27 cellular contexts compared by ENCODE assay signal in the genomic region with DNA sequence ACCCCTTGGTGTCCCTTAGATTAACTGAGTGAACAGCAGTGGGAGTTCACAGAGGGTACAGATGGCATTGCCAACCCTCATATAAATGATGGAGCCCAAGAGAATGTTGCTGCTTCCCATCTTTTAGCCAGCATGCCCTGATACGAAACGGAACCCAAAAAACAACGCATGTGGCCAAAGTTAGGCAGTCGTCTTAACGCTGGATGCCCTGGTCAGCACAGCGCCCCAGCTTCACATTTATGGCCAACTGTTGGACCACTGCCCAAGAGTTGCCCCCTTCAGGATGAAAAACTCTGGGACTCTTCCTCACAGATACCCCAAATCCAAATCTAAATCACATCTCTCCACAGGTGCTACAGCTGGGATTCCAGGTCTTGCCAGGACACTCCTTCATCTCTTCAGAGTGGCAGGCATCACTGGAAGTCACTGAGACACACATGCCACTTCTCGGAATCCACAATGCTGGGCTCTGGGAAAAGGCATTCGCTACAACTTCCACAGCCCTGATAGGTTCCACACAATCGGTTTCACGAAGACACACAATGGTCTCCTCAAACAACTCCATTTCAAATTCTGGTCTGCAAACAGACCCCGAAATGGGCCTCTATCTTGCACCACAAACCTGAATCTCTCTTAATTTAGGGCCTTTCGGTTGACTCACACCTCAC. TPM values are rescaled to one million over a fixed set of nuclear protein-coding genes. Genes with fewer than 3 reads are reported as not detected.
"Had no signal": no experiment of that assay in that cellular context is flagged by ENCODE, and none has a peak within 500 bp of the region (broad histone marks: within the 10 kb centered on the region; RNA-seq: fewer than 3 reads in every experiment).

No MANE protein-coding gene starts in this region.

- H2AFZ ChIP-seq: neural progenitor cell had no signal

- H3K4me3 ChIP-seq: left lung, lower lobe of right lung, neural progenitor cell, ovary, right atrium auricular region, right lobe of liver, smooth muscle cell, stomach, testis, thyroid gland, transverse colon, upper lobe of right lung had no signal

- H3K9ac ChIP-seq: neural progenitor cell had no signal

- H3K4me1 ChIP-seq: left lung, lower lobe of right lung, right atrium auricular region, right lobe of liver, transverse colon, upper lobe of right lung had no signal

- DNase-seq: hypothalamus; immature natural killer cell; kidney; left colon; left lung; lower lobe of right lung; mammary epithelial cell; mesendoderm; naive B cell; natural killer cell; nephron progenitor cell; right lobe of liver; stimulated activated CD4-positive, alpha-beta T cell treated with anti-CD3 and anti-CD28 coated beads, Interleukin-1b, Interleukin-23, amount 100 ng/mL, for 48 hours; stimulated activated CD4-positive, alpha-beta T cell treated with anti-CD3 and anti-CD28 coated beads, Interleukin-2, amount 100 ng/mL, for 48 hours; stimulated activated CD4-positive, alpha-beta T cell treated with anti-CD3 and anti-CD28 coated beads, Interleukin-4, amount 100 ng/mL, for 4 hours; stimulated activated naive B cell treated with anti-CD40 and anti-IgM and Interleukin-4, amounts not matched to agents 10 μg/mL and 1 μg/mL and 100 μg/mL, for 72 hours; stimulated activated naive CD8-positive, alpha-beta T cell treated with anti-CD3 and anti-CD28 coated beads, Interleukin-15, Interleukin-2, amounts not matched to agents 100 U/mL and 50 U/mL, for 24 hours; stomach; testis; thyroid gland; transverse colon; upper lobe of right lung had no signal

- ATAC-seq: left colon; left lung; lower lobe of right lung; right lobe of liver; stimulated activated naive B cell treated with anti-CD40 and anti-IgM and Interleukin-4, amounts not matched to agents 10 μg/mL and 1 μg/mL and 100 μg/mL, for 72 hours; stimulated activated naive CD8-positive, alpha-beta T cell treated with anti-CD3 and anti-CD28 coated beads, Interleukin-15, Interleukin-2, amounts not matched to agents 100 U/mL and 50 U/mL, for 24 hours; upper lobe of right lung had no signal

- H3K27ac ChIP-seq: left lung, lower lobe of right lung, neural progenitor cell, ovary, right atrium auricular region, right lobe of liver, stomach, testis, thyroid gland, transverse colon, upper lobe of right lung had no signal

- H3K9me3 ChIP-seq: left lung, lower lobe of right lung, ovary, right atrium auricular region, right lobe of liver, stomach, testis, thyroid gland, transverse colon, upper lobe of right lung had no signal

- H3K4me2 ChIP-seq: neural progenitor cell, smooth muscle cell had no signal

- H3K27me3 ChIP-seq: left lung, neural progenitor cell, ovary, right atrium auricular region, right lobe of liver, stomach, testis, thyroid gland, transverse colon, upper lobe of right lung had no signal

- H3K36me3 ChIP-seq: left lung, lower lobe of right lung, neural progenitor cell, ovary, right atrium auricular region, right lobe of liver, thyroid gland, transverse colon, upper lobe of right lung had no signal

RNA-seq across cellular contexts. Expression of a gene that starts 44.6 kb away (rescaled TPM):
- total RNA-seq: natural killer cell, pulmonary artery endothelial cell had no signal
- polyA plus RNA-seq: immature natural killer cell, mammary epithelial cell had no signal
